In genomic region chr11:2904153-2905052, GRCh38 we compare ENCODE assay signal across 1 cellular context.
TF ChIP-seq lines count a peak whose summit lies in the region.

No MANE protein-coding gene starts in this region.

TF ChIP-seq in HCT116, 20 proteins besides CTCF, POLR2A, EP300 and RAD21 (continued from another document):
- TF ChIP-seq EZH2phosphoT487 (IDR thresholded peaks at IDR 0.05; ENCODE audit: borderline replicate concordance) (no peak), ZFX (IDR thresholded peaks at IDR 0.05) (no peak), POLR2AphosphoS5 (IDR thresholded peaks at IDR 0.05; ENCODE audit: low read depth, low read length) (no peak; the same call in none of the 2 replicates), MAX (IDR thresholded peaks at IDR 0.05) (no peak), ZBTB33 (IDR thresholded peaks at IDR 0.05; ENCODE audit: extremely low read depth, insufficient replicate concordance, low read length) (no peak), EGR1 (IDR thresholded peaks at IDR 0.05; ENCODE audit: low read depth) (no peak), ZNF274 (IDR thresholded peaks at IDR 0.05; ENCODE audit: low read depth, low read length) (no peak), SRF (IDR thresholded peaks at IDR 0.05; ENCODE audit: low read depth) (no peak), SP1 (IDR thresholded peaks at IDR 0.05; ENCODE audit: low read depth) (no peak), YY1 (IDR thresholded peaks at IDR 0.05; ENCODE audit: extremely low read depth, insufficient replicate concordance, low read depth, low read length) (no peak), REST (IDR thresholded peaks at IDR 0.05; ENCODE audit: low read depth) (no peak), JUND (IDR thresholded peaks at IDR 0.05) (no peak), ELF1 (IDR thresholded peaks at IDR 0.05; ENCODE audit: borderline replicate concordance, low read depth) (no peak)
